1 cellular context compared by ENCODE assay signal in genomic region chr20:58982406-58983114, GRCh38.
TF ChIP-seq lines count a peak whose summit lies in the region.

No MANE protein-coding gene starts in this region.

TF ChIP-seq in GM23338, 12 proteins besides CTCF, POLR2A, EP300 and RAD21 (continued from another document):
- TF ChIP-seq, protein P1, sequence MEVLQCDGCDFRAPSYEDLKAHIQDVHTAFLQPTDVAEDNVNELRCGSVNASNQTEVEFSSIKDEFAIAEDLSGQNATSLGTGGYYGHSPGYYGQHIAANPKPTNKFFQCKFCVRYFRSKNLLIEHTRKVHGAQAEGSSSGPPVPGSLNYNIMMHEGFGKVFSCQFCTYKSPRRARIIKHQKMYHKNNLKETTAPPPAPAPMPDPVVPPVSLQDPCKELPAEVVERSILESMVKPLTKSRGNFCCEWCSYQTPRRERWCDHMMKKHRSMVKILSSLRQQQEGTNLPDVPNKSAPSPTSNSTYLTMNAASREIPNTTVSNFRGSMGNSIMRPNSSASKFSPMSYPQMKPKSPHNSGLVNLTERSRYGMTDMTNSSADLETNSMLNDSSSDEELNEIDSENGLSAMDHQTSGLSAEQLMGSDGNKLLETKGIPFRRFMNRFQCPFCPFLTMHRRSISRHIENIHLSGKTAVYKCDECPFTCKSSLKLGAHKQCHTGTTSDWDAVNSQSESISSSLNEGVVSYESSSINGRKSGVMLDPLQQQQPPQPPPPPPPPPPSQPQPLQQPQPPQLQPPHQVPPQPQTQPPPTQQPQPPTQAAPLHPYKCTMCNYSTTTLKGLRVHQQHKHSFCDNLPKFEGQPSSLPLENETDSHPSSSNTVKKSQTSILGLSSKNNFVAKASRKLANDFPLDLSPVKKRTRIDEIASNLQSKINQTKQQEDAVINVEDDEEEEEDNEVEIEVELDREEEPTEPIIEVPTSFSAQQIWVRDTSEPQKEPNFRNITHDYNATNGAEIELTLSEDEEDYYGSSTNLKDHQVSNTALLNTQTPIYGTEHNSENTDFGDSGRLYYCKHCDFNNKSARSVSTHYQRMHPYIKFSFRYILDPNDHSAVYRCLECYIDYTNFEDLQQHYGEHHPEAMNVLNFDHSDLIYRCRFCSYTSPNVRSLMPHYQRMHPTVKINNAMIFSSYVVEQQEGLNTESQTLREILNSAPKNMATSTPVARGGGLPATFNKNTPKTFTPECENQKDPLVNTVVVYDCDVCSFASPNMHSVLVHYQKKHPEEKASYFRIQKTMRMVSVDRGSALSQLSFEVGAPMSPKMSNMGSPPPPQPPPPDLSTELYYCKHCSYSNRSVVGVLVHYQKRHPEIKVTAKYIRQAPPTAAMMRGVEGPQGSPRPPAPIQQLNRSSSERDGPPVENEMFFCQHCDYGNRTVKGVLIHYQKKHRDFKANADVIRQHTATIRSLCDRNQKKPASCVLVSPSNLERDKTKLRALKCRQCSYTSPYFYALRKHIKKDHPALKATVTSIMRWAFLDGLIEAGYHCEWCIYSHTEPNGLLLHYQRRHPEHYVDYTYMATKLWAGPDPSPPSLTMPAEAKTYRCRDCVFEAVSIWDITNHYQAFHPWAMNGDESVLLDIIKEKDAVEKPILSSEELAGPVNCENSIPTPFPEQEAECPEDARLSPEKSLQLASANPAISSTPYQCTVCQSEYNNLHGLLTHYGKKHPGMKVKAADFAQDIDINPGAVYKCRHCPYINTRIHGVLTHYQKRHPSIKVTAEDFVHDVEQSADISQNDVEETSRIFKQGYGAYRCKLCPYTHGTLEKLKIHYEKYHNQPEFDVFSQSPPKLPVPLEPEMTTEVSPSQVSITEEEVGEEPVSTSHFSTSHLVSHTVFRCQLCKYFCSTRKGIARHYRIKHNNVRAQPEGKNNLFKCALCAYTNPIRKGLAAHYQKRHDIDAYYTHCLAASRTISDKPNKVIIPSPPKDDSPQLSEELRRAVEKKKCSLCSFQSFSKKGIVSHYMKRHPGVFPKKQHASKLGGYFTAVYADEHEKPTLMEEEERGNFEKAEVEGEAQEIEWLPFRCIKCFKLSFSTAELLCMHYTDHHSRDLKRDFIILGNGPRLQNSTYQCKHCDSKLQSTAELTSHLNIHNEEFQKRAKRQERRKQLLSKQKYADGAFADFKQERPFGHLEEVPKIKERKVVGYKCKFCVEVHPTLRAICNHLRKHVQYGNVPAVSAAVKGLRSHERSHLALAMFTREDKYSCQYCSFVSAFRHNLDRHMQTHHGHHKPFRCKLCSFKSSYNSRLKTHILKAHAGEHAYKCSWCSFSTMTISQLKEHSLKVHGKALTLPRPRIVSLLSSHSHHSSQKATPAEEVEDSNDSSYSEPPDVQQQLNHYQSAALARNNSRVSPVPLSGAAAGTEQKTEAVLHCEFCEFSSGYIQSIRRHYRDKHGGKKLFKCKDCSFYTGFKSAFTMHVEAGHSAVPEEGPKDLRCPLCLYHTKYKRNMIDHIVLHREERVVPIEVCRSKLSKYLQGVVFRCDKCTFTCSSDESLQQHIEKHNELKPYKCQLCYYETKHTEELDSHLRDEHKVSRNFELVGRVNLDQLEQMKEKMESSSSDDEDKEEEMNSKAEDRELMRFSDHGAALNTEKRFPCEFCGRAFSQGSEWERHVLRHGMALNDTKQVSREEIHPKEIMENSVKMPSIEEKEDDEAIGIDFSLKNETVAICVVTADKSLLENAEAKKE (CRISPR knock-in tag; IDR thresholded peaks at IDR 0.05), result no peak
- TF ChIP-seq EZH2 (IDR thresholded peaks at IDR 0.05; ENCODE audit: low read depth, unreplicated experiment), result no peak
- TF ChIP-seq EZH2phosphoT487 (IDR thresholded peaks at IDR 0.05; ENCODE audit: unreplicated experiment), result no peak
